Comparison of ENCODE assay signal across 2 cellular contexts in the genomic region with DNA sequence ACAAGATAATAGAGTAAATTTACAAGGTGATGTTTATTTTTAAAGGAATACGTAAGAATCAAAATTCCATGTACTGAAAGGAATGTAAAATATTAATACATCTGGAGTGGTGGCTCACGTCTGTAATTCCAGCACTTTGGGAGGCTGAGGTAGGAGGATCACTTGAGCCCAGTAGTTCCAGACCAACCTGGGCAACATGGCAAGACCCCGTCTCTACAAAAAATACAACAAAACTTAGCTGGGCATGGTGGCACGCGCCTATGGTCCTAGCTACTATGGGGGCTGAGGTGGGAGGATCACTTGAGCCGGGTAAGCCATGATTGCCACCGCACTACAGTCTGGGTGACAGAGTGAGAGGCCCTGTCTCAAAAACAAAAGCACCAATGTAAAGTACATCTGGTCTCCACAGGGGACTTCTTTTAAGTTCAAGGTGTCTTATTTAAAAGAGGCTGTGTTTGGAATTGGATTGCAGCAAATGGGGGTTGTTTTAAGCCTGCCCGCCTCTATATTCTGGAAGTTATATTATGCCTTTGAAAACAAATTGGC.
TF ChIP-seq lines count a peak whose summit lies in the region.

No MANE protein-coding gene starts in this region.

TF ChIP-seq in HEK293, 187 proteins besides CTCF, POLR2A, EP300 and RAD21:
- TF ChIP-seq ZNF121 (tag by site-specific recombination; IDR thresholded peaks at IDR 0.05) (0 out of 2 replicates have a peak, but pooled peaks have one; percentile 53), BCL11A (tag by site-specific recombination; IDR thresholded peaks at IDR 0.05; ENCODE audit: low read depth) (no peak), EGR2 (tag by site-specific recombination; IDR thresholded peaks at IDR 0.05; ENCODE audit: low read depth) (no peak)

TF ChIP-seq in K562, 482 proteins besides CTCF, POLR2A, EP300 and RAD21:
- TF ChIP-seq MAZ (CRISPR knock-in tag; conservative IDR thresholded peaks at IDR 0.05 in 1 of 2, IDR thresholded peaks at IDR 0.05 in 1 of 2) (no peak), RBM17 (IDR thresholded peaks at IDR 0.05; ENCODE audit: borderline replicate concordance, low read depth, low read length) (no peak), ZBTB12 (CRISPR knock-in tag; IDR thresholded peaks at IDR 0.05) (no peak), ZNF174 (CRISPR knock-in tag; IDR thresholded peaks at IDR 0.05) (no peak), BHLHE40 (IDR thresholded peaks at IDR 0.05; ENCODE audit: low read length) (no peak), ZNF23 (CRISPR knock-in tag; IDR thresholded peaks at IDR 0.05) (no peak), ZNF165 (CRISPR knock-in tag; IDR thresholded peaks at IDR 0.05; ENCODE audit: borderline replicate concordance) (no peak), EHMT2 (IDR thresholded peaks at IDR 0.05) (no peak)
TF ChIP-seq in K562: peak in this region for 0.
